In genomic region chr12:123278150-123278627, GRCh38 we compare ENCODE assay signal across 10 cellular contexts. TPM values are rescaled to one million over a fixed set of nuclear protein-coding genes. Genes with fewer than 3 reads are reported as not detected.
DNase-seq lines count a peak whose midpoint lies in the region; ATAC-seq and TF ChIP-seq lines count a peak whose summit lies in the region.
"Had no signal": no experiment of that assay in that cellular context is flagged by ENCODE, and none has a peak within 500 bp of the region (broad histone marks: within the 10 kb centered on the region; RNA-seq: fewer than 3 reads in every experiment).

No MANE protein-coding gene starts in this region.

- no peak overlapping the region for H3K4me3 ChIP-seq in mesendoderm (ENCODE audit: low read length)
- H3K4me3 ChIP-seq: HAP-1 had no signal

- no peaks in the 10 kb centered on the region for H3K27me3 ChIP-seq in mesendoderm (ENCODE audit: insufficient read depth, low read length, poor library complexity)

- POLR2A ChIA-PET in HEK293T (lab: Yijun Ruan, JAX), result interaction anchor here (0.6 to 1.2 kb wide), 2 partner anchors 11 to 88 kb away, joined by 3 read pairs; no protein-coding TSS in a partner anchor

- peak; percentile 34 for DNase-seq in NOMO-1 treated with dmso at 0.1 percent for 144 hours (lab: John Stamatoyannopoulos, UW; ENCODE audit: unreplicated experiment)
- peak; percentile 86 to 96 for DNase-seq in lung microvascular endothelial cell (ENCODE audit: low read depth in 2 of 2)
- no peak for DNase-seq in COR-L47 (lab: John Stamatoyannopoulos, UW)
- DNase-seq in globus pallidus (ENCODE audit: low spot score), result no peak
- no peak for DNase-seq in mesendoderm
- no peak for DNase-seq in HEK293T (ENCODE audit: extremely low spot score)
- DNase-seq: central memory CD4-positive, alpha-beta T cell had no signal

- H3K9ac ChIP-seq in mesendoderm (ENCODE audit: low read length), result no peak overlapping the region

- no peak overlapping the region for H4K5ac ChIP-seq in mesendoderm (ENCODE audit: low read length)

- H4K8ac ChIP-seq in mesendoderm (ENCODE audit: low read depth, low read length), result no peak overlapping the region

- no peak overlapping the region for H2BK120ac ChIP-seq in mesendoderm (ENCODE audit: low read depth, low read length)

- H3K18ac ChIP-seq in mesendoderm (ENCODE audit: low read length), result no peak overlapping the region

- no peak overlapping the region for H2BK15ac ChIP-seq in mesendoderm (replicated peaks; ENCODE audit: low read depth)

- no peak overlapping the region for H3K23ac ChIP-seq in mesendoderm (ENCODE audit: low read length)

- peak; percentile 67 for ATAC-seq in GM18868 (IDR thresholded peaks at IDR 0.05; ENCODE audit: unreplicated experiment)
- peak; percentile 59 for ATAC-seq in HG02588 (IDR thresholded peaks at IDR 0.05; ENCODE audit: unreplicated experiment)

- no peak overlapping the region for H3K56ac ChIP-seq in mesendoderm (ENCODE audit: low read length)

- H3K36me3 ChIP-seq in mesendoderm (ENCODE audit: control insufficient read depth, insufficient read depth, low read length), result no peaks in the 10 kb centered on the region
- H3K36me3 ChIP-seq: HAP-1 had no signal

- WGBS in mesendoderm (ENCODE audit: extremely low coverage, insufficient coverage, low lambda C conversion rate), result no CpG with 5 or more reads among the region's 2 CpGs

- no peak overlapping the region for H2BK5ac ChIP-seq in mesendoderm (ENCODE audit: low read length)

- H3K4ac ChIP-seq in mesendoderm (ENCODE audit: low read depth, low read length), result no peak overlapping the region

- no peaks in the 10 kb centered on the region for H3K4me1 ChIP-seq in mesendoderm (ENCODE audit: control insufficient read depth, low read depth, low read length)
- H3K4me1 ChIP-seq: HAP-1 had no signal

- no peaks in the 10 kb centered on the region for H3K79me1 ChIP-seq in mesendoderm (ENCODE audit: low read length)

- CTCF ChIA-PET in HEK293T (lab: Yijun Ruan, JAX), result interaction anchor here (0.6 kb wide), 1 partner anchor 28 kb away, joined by 3 read pairs; no protein-coding TSS in a partner anchor

- no peak overlapping the region for H3K4me2 ChIP-seq in mesendoderm (ENCODE audit: low read length)

- H3K79me2 ChIP-seq in mesendoderm (ENCODE audit: control insufficient read depth, insufficient read depth, low read length), result no peaks in the 10 kb centered on the region

- no peak overlapping the region for H3K27ac ChIP-seq in mesendoderm (ENCODE audit: low read depth, low read length)

- H2AK5ac ChIP-seq in mesendoderm (ENCODE audit: low read length), result no peak overlapping the region

TF ChIP-seq in HEK293T, 16 proteins besides CTCF, POLR2A, EP300 and RAD21:
- TF ChIP-seq TARDBP (IDR thresholded peaks at IDR 0.05) (no peak), HDGF (IDR thresholded peaks at IDR 0.05; ENCODE audit: borderline replicate concordance) (no peak), ZNF384 (IDR thresholded peaks at IDR 0.05) (no peak), FOXA1 (IDR thresholded peaks at IDR 0.05) (no peak), LEF1 (IDR thresholded peaks at IDR 0.05; ENCODE audit: borderline replicate concordance) (no peak), SP1 (IDR thresholded peaks at IDR 0.05) (no peak), PKNOX1 (IDR thresholded peaks at IDR 0.05) (no peak), FOXM1 (IDR thresholded peaks at IDR 0.05; ENCODE audit: borderline replicate concordance) (no peak), L3MBTL2 (conservative IDR thresholded peaks at IDR 0.05) (no peak), NFRKB (IDR thresholded peaks at IDR 0.05) (no peak), ARNT (IDR thresholded peaks at IDR 0.05) (no peak), CTBP1 (IDR thresholded peaks at IDR 0.05; ENCODE audit: borderline replicate concordance) (no peak), BHLHE40 (IDR thresholded peaks at IDR 0.05; ENCODE audit: borderline replicate concordance) (no peak), ELF4 (IDR thresholded peaks at IDR 0.05) (no peak), SUZ12 (IDR thresholded peaks at IDR 0.05) (no peak), FOXK2 (IDR thresholded peaks at IDR 0.05) (no peak)

RNA-seq across cellular contexts. Expression of gene CDK2AP1, which starts 6.5 kb away (rescaled TPM):
- 246 and 369 TPM in 2 replicates for total RNA-seq in lung microvascular endothelial cell
- polyA plus RNA-seq in mesendoderm (2013, experiment 1 of 2), result 398 TPM
- 394 TPM for polyA plus RNA-seq in mesendoderm (2013, experiment 2 of 2)

RNA-seq across cellular contexts. Expression of gene MTRFR, which starts 45.0 kb away (rescaled TPM):
- 7.4 and 7.7 TPM in 2 replicates for total RNA-seq in lung microvascular endothelial cell
- polyA plus RNA-seq in mesendoderm (2013, experiment 1 of 2), result 8.7 TPM
- 9.2 TPM for polyA plus RNA-seq in mesendoderm (2013, experiment 2 of 2)

RNA-seq across cellular contexts. Expression of gene MPHOSPH9, which starts 45.2 kb away (rescaled TPM):
- total RNA-seq in lung microvascular endothelial cell, result 27.7 and 27.8 TPM in 2 replicates
- 17.9 TPM for polyA plus RNA-seq in mesendoderm (2013, experiment 1 of 2)
- 23.2 TPM for polyA plus RNA-seq in mesendoderm (2013, experiment 2 of 2)

Comparison
In these comparisons a context has a peak if more than half of its experiments do, and no peak if none do; other contexts are left out.
1. DNase-seq: peak in NOMO-1 treated with dmso at 0.1 percent for 144 hours (single experiment) and lung microvascular endothelial cell (2 of 2); none in COR-L47 (single experiment), globus pallidus (single experiment), mesendoderm (single experiment) and HEK293T (single experiment).